Comparison of ENCODE assay signal across 27 cellular contexts in the genomic region with DNA sequence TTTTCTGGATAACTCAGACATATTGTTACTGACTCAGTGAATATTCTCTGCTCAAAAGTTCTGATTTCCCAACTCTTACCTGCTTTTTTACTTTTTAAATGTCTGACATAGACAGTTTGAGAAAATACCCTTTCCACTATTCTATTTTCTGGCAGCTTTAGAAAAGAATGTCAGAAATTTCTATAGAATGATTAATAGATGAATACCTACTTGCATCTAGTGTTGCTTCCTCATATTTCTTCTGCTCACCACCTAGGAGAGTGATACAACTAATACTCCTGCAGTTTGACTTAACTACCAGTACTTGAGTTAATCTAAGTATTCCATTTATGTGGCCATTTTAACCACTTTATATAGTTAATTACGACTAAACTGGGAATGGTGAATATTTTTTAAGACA.
"Had no signal": no experiment of that assay in that cellular context is flagged by ENCODE, and none has a peak within 500 bp of the region (broad histone marks: within the 10 kb centered on the region; RNA-seq: fewer than 3 reads in every experiment).

No MANE protein-coding gene starts in this region.

- H3K36me3 ChIP-seq: breast epithelium, gastroesophageal sphincter, neural progenitor cell, right atrium auricular region, thyroid gland had no signal

- H3K27ac ChIP-seq: breast epithelium, gastroesophageal sphincter, hepatocyte, neural progenitor cell, right atrium auricular region, stomach, thyroid gland, WERI-Rb-1 had no signal

- H3K27ac Mint-ChIP-seq: activated CD4-positive, alpha-beta T cell treated with anti-CD3 and anti-CD28 coated beads, Interleukin-2, amount 10 ng/mL, durations not matched to agents 7 days and 5 days; activated CD8-positive, alpha-beta memory T cell treated with anti-CD3 and anti-CD28 coated beads, Interleukin-2, amount 10 ng/mL, durations not matched to agents 7 days and 5 days; activated CD8-positive, alpha-beta T cell treated with anti-CD3 and anti-CD28 coated beads, Interleukin-2, amount 10 ng/mL, durations not matched to agents 7 days and 5 days; activated naive CD4-positive, alpha-beta T cell treated with anti-CD3 and anti-CD28 coated beads, Interleukin-2, amount 50 U/mL, for 24 hours; activated naive CD8-positive, alpha-beta T cell treated with anti-CD3 and anti-CD28 coated beads, Interleukin-2, amount 50 U/mL, for 24 hours; activated T-helper 2 cell treated with anti-CD3 and anti-CD28 coated beads, Interferon-gamma antibody, Interleukin-2, Interleukin-4, amounts not matched to agents 10 μg/mL and 5 μg/mL and 100 μg/mL, durations not matched to agents 14 hours and 24 hours and 36 hours; memory B cell; neural progenitor cell; stimulated activated naive B cell treated with anti-CD40 and anti-IgM and Interleukin-4, amounts not matched to agents 10 μg/mL and 1 μg/mL and 100 μg/mL, for 72 hours had no signal

- FAIRE-seq: colon had no signal

- H3K4me3 ChIP-seq: breast epithelium, gastroesophageal sphincter, hepatocyte, neural progenitor cell, right atrium auricular region, smooth muscle cell, stomach, thyroid gland had no signal

- H3K4me1 ChIP-seq: breast epithelium, neural progenitor cell, thyroid gland had no signal

- H3K9me3 Mint-ChIP-seq: activated CD4-positive, alpha-beta T cell treated with anti-CD3 and anti-CD28 coated beads, Interleukin-2, amount 10 ng/mL, durations not matched to agents 7 days and 5 days; activated naive CD4-positive, alpha-beta T cell treated with anti-CD3 and anti-CD28 coated beads, Interleukin-2, amount 50 U/mL, for 24 hours; activated naive CD8-positive, alpha-beta T cell treated with anti-CD3 and anti-CD28 coated beads, Interleukin-2, amount 50 U/mL, for 24 hours; activated T-helper 2 cell treated with anti-CD3 and anti-CD28 coated beads, Interferon-gamma antibody, Interleukin-2, Interleukin-4, amounts not matched to agents 10 μg/mL and 5 μg/mL and 100 μg/mL, durations not matched to agents 14 hours and 24 hours and 36 hours; central memory CD8-positive, alpha-beta T cell; memory B cell; natural killer cell; neural progenitor cell; stimulated activated naive B cell treated with anti-CD40 and anti-IgM and Interleukin-4, amounts not matched to agents 10 μg/mL and 1 μg/mL and 100 μg/mL, for 72 hours had no signal

- H3K36me3 Mint-ChIP-seq: activated naive CD4-positive, alpha-beta T cell treated with anti-CD3 and anti-CD28 coated beads, Interleukin-2, amount 50 U/mL, for 24 hours; natural killer cell had no signal

- H3K27me3 Mint-ChIP-seq: activated CD4-positive, alpha-beta T cell treated with anti-CD3 and anti-CD28 coated beads, Interleukin-2, amount 10 ng/mL, durations not matched to agents 7 days and 5 days; activated CD8-positive, alpha-beta memory T cell treated with anti-CD3 and anti-CD28 coated beads, Interleukin-2, amount 10 ng/mL, durations not matched to agents 7 days and 5 days; activated naive CD4-positive, alpha-beta T cell treated with anti-CD3 and anti-CD28 coated beads, Interleukin-2, amount 50 U/mL, for 24 hours; activated naive CD8-positive, alpha-beta T cell treated with anti-CD3 and anti-CD28 coated beads, Interleukin-2, amount 50 U/mL, for 24 hours; central memory CD8-positive, alpha-beta T cell; memory B cell; stimulated activated naive B cell treated with anti-CD40 and anti-IgM and Interleukin-4, amounts not matched to agents 10 μg/mL and 1 μg/mL and 100 μg/mL, for 72 hours had no signal

- H3K4me2 ChIP-seq: hepatocyte, neural progenitor cell, smooth muscle cell had no signal

- H3K9ac ChIP-seq: neural progenitor cell had no signal

- H3K4me3 Mint-ChIP-seq: activated CD4-positive, alpha-beta T cell treated with anti-CD3 and anti-CD28 coated beads, Interleukin-2, amount 10 ng/mL, durations not matched to agents 7 days and 5 days; activated CD8-positive, alpha-beta memory T cell treated with anti-CD3 and anti-CD28 coated beads, Interleukin-2, amount 10 ng/mL, durations not matched to agents 7 days and 5 days; activated CD8-positive, alpha-beta T cell treated with anti-CD3 and anti-CD28 coated beads, Interleukin-2, amount 10 ng/mL, durations not matched to agents 7 days and 5 days; activated naive CD4-positive, alpha-beta T cell treated with anti-CD3 and anti-CD28 coated beads, Interleukin-2, amount 50 U/mL, for 24 hours; activated naive CD8-positive, alpha-beta T cell treated with anti-CD3 and anti-CD28 coated beads, Interleukin-2, amount 50 U/mL, for 24 hours; central memory CD8-positive, alpha-beta T cell; memory B cell; natural killer cell; neural progenitor cell; stimulated activated naive B cell treated with anti-CD40 and anti-IgM and Interleukin-4, amounts not matched to agents 10 μg/mL and 1 μg/mL and 100 μg/mL, for 72 hours had no signal

- DNase-seq: activated CD4-positive, alpha-beta T cell treated with anti-CD3 and anti-CD28 coated beads, Interleukin-2, amount 10 ng/mL, durations not matched to agents 7 days and 5 days; activated CD4-positive, CD25-positive, alpha-beta regulatory T cell treated with anti-CD3 and anti-CD28 coated beads, Interleukin-2, amount 50 U/mL, for 72 hours; activated CD8-positive, alpha-beta memory T cell treated with anti-CD3 and anti-CD28 coated beads, Interleukin-2, amount 10 ng/mL, durations not matched to agents 7 days and 5 days; activated CD8-positive, alpha-beta T cell treated with anti-CD3 and anti-CD28 coated beads, Interleukin-2, amount 10 ng/mL, durations not matched to agents 7 days and 5 days; activated naive CD8-positive, alpha-beta T cell treated with anti-CD3 and anti-CD28 coated beads, Interleukin-2, amount 50 U/mL, for 24 hours; activated T-cell treated with anti-CD3 and anti-CD28 coated beads, Interleukin-2, amount 50 U/mL, for 48 hours; amygdala; effector CD4-positive, alpha-beta T cell; islet precursor cell; left colon; natural killer cell; stimulated activated CD4-positive, alpha-beta T cell treated with anti-CD3 and anti-CD28 coated beads, Interleukin-1b, Interleukin-23, amount 100 ng/mL, for 48 hours; stimulated activated naive B cell treated with anti-CD40 and anti-IgM and Interleukin-4, amounts not matched to agents 10 μg/mL and 1 μg/mL and 100 μg/mL, for 72 hours; stomach; thyroid gland; WERI-Rb-1 had no signal

- H3K4me1 Mint-ChIP-seq: neural progenitor cell had no signal

- ATAC-seq: activated CD8-positive, alpha-beta memory T cell treated with anti-CD3 and anti-CD28 coated beads, Interleukin-2, amount 10 ng/mL, durations not matched to agents 7 days and 5 days; activated CD8-positive, alpha-beta T cell treated with anti-CD3 and anti-CD28 coated beads, Interleukin-2, amount 10 ng/mL, durations not matched to agents 7 days and 5 days; activated naive CD8-positive, alpha-beta T cell treated with anti-CD3 and anti-CD28 coated beads, Interleukin-2, amount 50 U/mL, for 24 hours; gastroesophageal sphincter; left colon; natural killer cell; stimulated activated naive B cell treated with anti-CD40 and anti-IgM and Interleukin-4, amounts not matched to agents 10 μg/mL and 1 μg/mL and 100 μg/mL, for 72 hours had no signal

- H2AFZ ChIP-seq: hepatocyte, neural progenitor cell had no signal

- H3K27me3 ChIP-seq: breast epithelium, gastroesophageal sphincter, hepatocyte, neural progenitor cell, right atrium auricular region, stomach, thyroid gland had no signal

- H3K9me3 ChIP-seq: breast epithelium, gastroesophageal sphincter, right atrium auricular region, stomach, thyroid gland had no signal
